ENCODE assay signal across 10 cellular contexts in the genomic region with DNA sequence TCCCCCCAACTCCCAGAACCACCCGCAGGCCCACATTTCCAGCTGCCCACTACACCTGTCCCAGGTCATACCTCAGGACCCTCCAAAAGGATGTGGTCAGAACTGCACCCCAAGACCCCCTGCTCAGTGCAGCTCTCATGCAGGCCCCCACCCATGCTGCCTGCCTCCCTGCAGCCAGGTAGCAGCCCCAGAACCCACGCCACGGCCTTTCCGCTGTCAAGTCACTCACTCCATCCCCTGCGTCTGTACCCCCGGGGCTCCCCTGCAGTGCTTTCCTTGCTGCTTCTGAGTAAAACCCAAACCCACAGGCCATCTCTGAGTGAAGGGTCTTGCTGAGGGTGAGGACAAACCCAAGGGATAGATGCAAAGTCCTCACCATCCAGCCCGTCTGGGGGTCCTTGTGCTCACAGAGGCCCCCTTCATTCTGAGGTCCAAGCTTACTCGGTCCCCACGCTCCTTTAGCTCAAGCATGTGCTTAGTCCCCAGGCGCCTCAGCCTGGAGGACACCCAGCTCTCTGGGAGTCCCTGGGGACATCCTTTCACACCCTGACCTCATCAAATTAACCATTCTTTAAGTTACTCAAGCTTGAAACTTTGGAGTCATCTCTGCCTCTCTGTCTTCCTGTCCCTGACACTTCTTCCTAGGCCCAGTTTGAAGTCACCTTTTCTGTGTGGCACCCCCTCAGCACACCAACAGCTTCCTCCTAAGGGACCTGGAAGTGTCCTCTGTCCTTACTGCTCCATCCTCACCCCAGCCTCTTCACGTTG.
A peak's percentile ranks its signal among the peaks of the same experiment; 100 is the strongest.
DNase-seq lines count a peak whose midpoint lies in the region; ATAC-seq, FAIRE-seq and TF ChIP-seq lines count a peak whose summit lies in the region.
"Had no signal": no experiment of that assay in that cellular context is flagged by ENCODE, and none has a peak within 500 bp of the region (broad histone marks: within the 10 kb centered on the region; RNA-seq: fewer than 3 reads in every experiment).

No MANE protein-coding gene starts in this region.

- POLR2A ChIA-PET in HepG2 (lab: Yijun Ruan, JAX), result no interaction called here

- H3K4me1 ChIP-seq in right lobe of liver (peaks cover 0 to 9% (median 0%) of the 10 kb centered on the region in 4 donors), HepG2 (ENCODE audit: insufficient read depth, low read length) (no peaks in the 10 kb centered on the region), uterus (no peaks in the 10 kb centered on the region), trophoblast cell (ENCODE audit: control insufficient read depth in 1 of 2, insufficient read depth in 2 of 2, low read length in 2 of 2) (peaks cover 9 to 10% of the 10 kb centered on the region in 2 experiments)

- H2BK120ac ChIP-seq in trophoblast cell (ENCODE audit: insufficient read depth, low read length, poor library complexity), result no peak overlapping the region

- H3K79me1 ChIP-seq in trophoblast cell (ENCODE audit: low read length), result peaks cover 7% of the 10 kb centered on the region

- TF ChIP-seq POLR2A in right lobe of liver (IDR thresholded peaks at IDR 0.05) (no peak), HepG2 (IDR thresholded peaks at IDR 0.05; ENCODE audit: insufficient read depth in 1 of 2, low read depth in 2 of 2, low read length in 2 of 2) (no peak), uterus (IDR thresholded peaks at IDR 0.05) (no peak)

- no peak overlapping the region for H3K4me2 ChIP-seq in HepG2 (ENCODE audit: low read depth, low read length)
- H3K4me2 ChIP-seq in trophoblast cell (ENCODE audit: low read length), result no peak overlapping the region

- H3K27me3 ChIP-seq in right lobe of liver (no peaks in the 10 kb centered on the region), HepG2 (ENCODE audit: control insufficient read depth in 1 of 2, insufficient read depth in 2 of 2, low read length in 2 of 2) (no peaks in the 10 kb centered on the region), bronchial epithelial cell (ENCODE audit: control insufficient read depth, insufficient read depth, low read length) (no peaks in the 10 kb centered on the region), uterus (no peaks in the 10 kb centered on the region), trophoblast cell (ENCODE audit: insufficient read depth, low read length) (no peaks in the 10 kb centered on the region)

- no peak overlapping the region for H4K91ac ChIP-seq in trophoblast cell (ENCODE audit: low read depth, low read length)

- ATAC-seq in right lobe of liver (no peak), HepG2 (no peak), HG03139 (IDR thresholded peaks at IDR 0.05; ENCODE audit: unreplicated experiment) (peak; percentile 87)

- no peak overlapping the region for H3K23ac ChIP-seq in trophoblast cell (ENCODE audit: low read length)

- no peak overlapping the region for H2BK5ac ChIP-seq in trophoblast cell (ENCODE audit: low read depth, low read length, poor library complexity)

- TF ChIP-seq EP300 in HepG2 (IDR thresholded peaks at IDR 0.05; ENCODE audit: low read depth in 2 of 2, low read length in 2 of 2) (no peak), HepG2 (CRISPR knock-in tag; IDR thresholded peaks at IDR 0.05; ENCODE audit: borderline replicate concordance) (no peak)

- TF ChIP-seq RAD21 in HepG2 (CRISPR knock-in tag; IDR thresholded peaks at IDR 0.05), result no peak

- DNase-seq in right lobe of liver, result peak in 2 of 3 donors; percentile 39 to 41
- DNase-seq in HepG2 (ENCODE audit: low spot score), result no peak
- DNase-seq in bronchial epithelial cell (ENCODE audit: low read depth), result no peak
- DNase-seq in uterus, result peak; percentile 4 to 8
- no peak for DNase-seq in amniotic stem cell (lab: John Stamatoyannopoulos, UW)
- no peak for DNase-seq in COLO668 (lab: John Stamatoyannopoulos, UW; ENCODE audit: unreplicated experiment)
- DNase-seq in trophoblast cell, result no peak

- H3K9ac ChIP-seq in HepG2 (ENCODE audit: insufficient read depth, low read depth, low read length) (no peak overlapping the region), trophoblast cell (ENCODE audit: low read length) (no peak overlapping the region)

- H3K27ac ChIP-seq in right lobe of liver, result no peak overlapping the region
- H3K27ac ChIP-seq in HepG2 (ENCODE audit: extremely low read length, insufficient read depth, low read length), result no peak overlapping the region
- no peak overlapping the region for H3K27ac ChIP-seq in uterus
- H3K27ac ChIP-seq in trophoblast cell (ENCODE audit: low read depth, low read length), result no peak overlapping the region
- H3K27ac ChIP-seq: C4-2B, epithelial cell of prostate had no signal

- no peak overlapping the region for H2AK5ac ChIP-seq in trophoblast cell (ENCODE audit: low read length)

- no peaks in the 10 kb centered on the region for H4K20me1 ChIP-seq in HepG2 (ENCODE audit: insufficient read depth, low read length)

- no peak overlapping the region for H2AFZ ChIP-seq in HepG2 (ENCODE audit: low read length)
- no peak overlapping the region for H2AFZ ChIP-seq in trophoblast cell (ENCODE audit: insufficient read depth, low read length, poor library complexity)

- no peak overlapping the region for H3K18ac ChIP-seq in trophoblast cell (ENCODE audit: low read length)

- peaks cover 0 to 19% (median 2%) of the 10 kb centered on the region in 4 donors for H3K36me3 ChIP-seq in right lobe of liver
- peaks cover 10 to 33% of the 10 kb centered on the region in 2 experiments; a peak in 4 of 5 replicates for H3K36me3 ChIP-seq in HepG2 (replicated peaks in 1 of 2; ENCODE audit: control insufficient read depth in 1 of 2, insufficient read depth in 2 of 2, low read length in 2 of 2)
- peaks cover 1% of the 10 kb centered on the region for H3K36me3 ChIP-seq in bronchial epithelial cell (ENCODE audit: control insufficient read depth, insufficient read depth, low read length)
- no peaks in the 10 kb centered on the region for H3K36me3 ChIP-seq in uterus
- H3K36me3 ChIP-seq in trophoblast cell (ENCODE audit: control insufficient read depth in 1 of 2, insufficient read depth in 2 of 2, low read length in 2 of 2), result peaks cover 5 to 16% of the 10 kb centered on the region in 2 experiments

- WGBS in right lobe of liver (ENCODE audit: insufficient coverage, low coverage, low lambda C conversion rate, missing lambda C conversion rate), result 87% methylated on average over 4 of the region's 11 CpGs
- WGBS in HepG2 (ENCODE audit: low lambda C conversion rate), result 100% methylated on average over 9 of the region's 11 CpGs
- WGBS in trophoblast cell (ENCODE audit: extremely low coverage, insufficient coverage, insufficient read length), result no CpG with 5 or more reads among the region's 11 CpGs

- intact Hi-C loops in right lobe of liver (cut with DNase I), result no loop called here
- intact Hi-C loops in HepG2 (cut with micrococcal nuclease; ENCODE audit: unreplicated experiment), result no loop called here
- intact Hi-C loops in uterus (cut with DNase I; ENCODE audit: low total_unique reads), result no loop called here

- H3K9me3 ChIP-seq in right lobe of liver (no peaks in the 10 kb centered on the region), HepG2 (ENCODE audit: low read length) (no peaks in the 10 kb centered on the region), uterus (no peaks in the 10 kb centered on the region), trophoblast cell (ENCODE audit: insufficient read depth, low read depth, low read length) (no peaks in the 10 kb centered on the region)

- BruUV-seq in HepG2 (replicated peaks; lab: Mats Ljungman, UMichigan), result no TSS peak

- no peak overlapping the region for H2BK12ac ChIP-seq in trophoblast cell (ENCODE audit: low read length)

- no peaks in the 10 kb centered on the region for H3K79me2 ChIP-seq in HepG2 (ENCODE audit: insufficient read depth, low read length)
- peaks cover 2% of the 10 kb centered on the region for H3K79me2 ChIP-seq in trophoblast cell (ENCODE audit: control insufficient read depth, insufficient read depth, low read length, poor library complexity)

- H4K8ac ChIP-seq in trophoblast cell (ENCODE audit: low read depth, low read length), result no peak overlapping the region

- in situ Hi-C loops in HepG2 (cut with HindIII; ENCODE audit: extremely low pct_ligation_motif_present, low pct_unique_long_range_greater_than_20kb), result no loop called here

- no peak overlapping the region for H3K4me3 ChIP-seq in right lobe of liver
- H3K4me3 ChIP-seq in HepG2 (replicated peaks in 1 of 3; ENCODE audit: insufficient read depth in 1 of 3, low read depth in 2 of 3, low read length in 3 of 3), result no peak overlapping the region
- H3K4me3 ChIP-seq in bronchial epithelial cell (ENCODE audit: low read depth, low read length), result no peak overlapping the region
- no peak overlapping the region for H3K4me3 ChIP-seq in uterus
- no peak overlapping the region for H3K4me3 ChIP-seq in trophoblast cell (ENCODE audit: low read depth, low read length)

- H3K4ac ChIP-seq in trophoblast cell (ENCODE audit: low read depth, low read length), result no peak overlapping the region

- no peak overlapping the region for H3K14ac ChIP-seq in trophoblast cell (ENCODE audit: low read length)

- H4K12ac ChIP-seq in trophoblast cell (ENCODE audit: low read depth, low read length), result no peak overlapping the region

- no peak for TF ChIP-seq CTCF in right lobe of liver (IDR thresholded peaks at IDR 0.05)
- no peak for TF ChIP-seq CTCF in HepG2 (CRISPR knock-in tag; IDR thresholded peaks at IDR 0.05)
- TF ChIP-seq CTCF in bronchial epithelial cell (IDR thresholded peaks at IDR 0.05; ENCODE audit: insufficient read depth, low read length, severe bottlenecking), result no peak
- no peak for TF ChIP-seq CTCF in uterus (IDR thresholded peaks at IDR 0.05)

- FAIRE-seq in HepG2 (lab: Jason Lieb, UNC), result no peak
- peak; percentile 13 for FAIRE-seq in bronchial epithelial cell (lab: Jason Lieb, UNC)

- CTCF ChIA-PET in HepG2 (lab: Yijun Ruan, JAX; ENCODE audit: low intra/inter-chr PET ratio, low total read pairs), result no interaction called here

Comparison
In these comparisons a context has a peak if more than half of its experiments do, and no peak if none do; other contexts are left out.
1. DNase-seq: peak in right lobe of liver (2 of 3) and uterus (2 of 2); none in HepG2 (single experiment), bronchial epithelial cell (single experiment), amniotic stem cell (single experiment), COLO668 (single experiment) and trophoblast cell (0 of 2).